In genomic region chr1:31760422-31760900, GRCh38 we compare ENCODE assay signal across 8 cellular contexts. TPM values are rescaled to one million over a fixed set of nuclear protein-coding genes. Genes with fewer than 3 reads are reported as not detected.
DNase-seq lines count a peak whose midpoint lies in the region; ATAC-seq and TF ChIP-seq lines count a peak whose summit lies in the region.

No MANE protein-coding gene starts in this region.

- peak overlapping the region; percentile 8 for H2AK5ac ChIP-seq in neuronal stem cell (ENCODE audit: low read depth, low read length)

- H4K8ac ChIP-seq in neuronal stem cell (ENCODE audit: low read depth, low read length): no peak overlapping the region

- no peak for DNase-seq in GM06990 (ENCODE audit: extremely low read depth, insufficient read length)
- peak; percentile 61 for DNase-seq in PC-3
- DNase-seq in epithelial cell of esophagus (ENCODE audit: low read depth): no peak
- DNase-seq in neuronal stem cell (ENCODE audit: low spot score): no peak
- no peak for DNase-seq in HEK293T (ENCODE audit: extremely low spot score)
- no peak for DNase-seq in activated CD4-positive, alpha-beta T cell treated with anti-CD3 and anti-CD28 coated beads, Interleukin-2, amount 50 U/mL, for 48 hours

- CTCF ChIA-PET in PC-3 (lab: Charles Lee) (interaction anchor here (0.5 to 1.9 kb wide), 5 partner anchors 29 to 284 kb away, joined by 3 to 23 read pairs (median 3); no protein-coding TSS in a partner anchor), HEK293T (lab: Yijun Ruan, JAX) (interaction anchor here (1.2 to 3.5 kb wide), 3 partner anchors 15 to 46 kb away, joined by 4 to 12 read pairs (median 5); no protein-coding TSS in a partner anchor)

- H3K4me2 ChIP-seq in PC-3 (ENCODE audit: low read length) (peak overlapping the region; percentile 100), neuronal stem cell (ENCODE audit: insufficient read depth, low read length, poor library complexity, severe bottlenecking) (peak overlapping the region; percentile 98)

- no peak overlapping the region for H4K91ac ChIP-seq in neuronal stem cell (ENCODE audit: low read depth, low read length, poor library complexity)

- H2BK12ac ChIP-seq in neuronal stem cell (ENCODE audit: low read length): peak overlapping the region; percentile 64

- peak overlapping the region; percentile 4 for H2BK15ac ChIP-seq in neuronal stem cell (ENCODE audit: low read length)

- no peaks in the 10 kb centered on the region for H4K20me1 ChIP-seq in PC-3 (ENCODE audit: low read length)

- H3F3A ChIP-seq in PC-3 (ENCODE audit: low read length, unreplicated experiment): no peaks in the 10 kb centered on the region

- H3K18ac ChIP-seq in neuronal stem cell (ENCODE audit: low read length): peak overlapping the region; percentile 98

- H3K9ac ChIP-seq in PC-3 (ENCODE audit: low read length) (peak overlapping the region; percentile 92), neuronal stem cell (ENCODE audit: low read depth, low read length, poor library complexity) (no peak overlapping the region)

- no peak overlapping the region for H3K4ac ChIP-seq in neuronal stem cell (ENCODE audit: low read length)

- no peaks in the 10 kb centered on the region for H3K9me3 ChIP-seq in PC-3 (ENCODE audit: low read length)
- H3K9me3 ChIP-seq in neuronal stem cell (replicated peaks in 1 of 2; ENCODE audit: control insufficient read depth in 2 of 2, insufficient read depth in 1 of 2, low read depth in 1 of 2, low read length in 2 of 2): no peaks in the 10 kb centered on the region

- H3K27me3 ChIP-seq in GM06990 (replicated peaks; ENCODE audit: control insufficient read depth, insufficient read depth, low read length): peaks cover 3% of the 10 kb centered on the region
- no peaks in the 10 kb centered on the region for H3K27me3 ChIP-seq in PC-3 (ENCODE audit: low read length)
- H3K27me3 ChIP-seq in neuronal stem cell (ENCODE audit: control insufficient read depth in 3 of 3, insufficient read depth in 3 of 3, low read depth in 1 of 3, low read length in 3 of 3): peaks cover 0 to 25% (median 15%) of the 10 kb centered on the region in 3 experiments

- no peaks in the 10 kb centered on the region for H3K79me1 ChIP-seq in neuronal stem cell (ENCODE audit: low read depth, low read length)

- POLR2A ChIA-PET in PC-3 (lab: Charles Lee; ENCODE audit: unreplicated experiment): interaction anchor here (0.6 to 0.9 kb wide), 4 partner anchors 15 to 1042 kb away, joined by 3 to 5 read pairs (median 4); no protein-coding TSS in a partner anchor
- POLR2A ChIA-PET in HEK293T (lab: Yijun Ruan, JAX): interaction anchor here (0.5 kb wide), 1 partner anchor 146 kb away, joined by 3 read pairs; no protein-coding TSS in a partner anchor

- H3K4me3 ChIP-seq in GM06990 (replicated peaks; ENCODE audit: low read depth, low read length) (peak overlapping the region; percentile 49), PC-3 (ENCODE audit: low read length) (peak overlapping the region; percentile 99), epithelial cell of esophagus (ENCODE audit: low read length) (peak overlapping the region; percentile 53), neuronal stem cell (ENCODE audit: low read length in 2 of 2) (peak overlapping the region; percentile 52 to 83)

- no peak overlapping the region for H2BK120ac ChIP-seq in neuronal stem cell (ENCODE audit: low read depth, low read length)

- intact Hi-C loops in PC-3 (cut with micrococcal nuclease): loop anchor here (2.0 to 5.0 kb wide), 3 partner anchors 48 to 177 kb away; partner anchors contain the start of gene PTP4A2

- H3K79me2 ChIP-seq in PC-3 (ENCODE audit: low read length): 0 out of 2 replicates have a peak, but pooled peaks cover 5% of the 10 kb centered on the region

- peak overlapping the region; percentile 89 for H3K27ac ChIP-seq in PC-3 (ENCODE audit: low read length)
- peak overlapping the region; percentile 91 for H3K27ac ChIP-seq in neuronal stem cell (replicated peaks; ENCODE audit: low read length)

- whole genome bisulfite sequencing in neuronal stem cell (ENCODE audit: extremely low coverage in 2 of 2, insufficient read length in 2 of 2, insufficient replicate concordance in 1 of 2), 2 donors: no CpG with 5 or more reads among the region's 36 CpGs

- BruUV-seq in PC-3 (replicated peaks; lab: Mats Ljungman, UMichigan): no TSS peak

- H3K4me1 ChIP-seq in PC-3 (ENCODE audit: insufficient read depth, low read length) (peaks cover 24% of the 10 kb centered on the region), neuronal stem cell (ENCODE audit: control insufficient read depth in 2 of 2, insufficient read depth in 1 of 2, low read depth in 1 of 2, low read length in 2 of 2) (peaks cover 42 to 48% of the 10 kb centered on the region in 2 donors)

- peak overlapping the region; percentile 58 for H2BK5ac ChIP-seq in neuronal stem cell (ENCODE audit: low read length)

- H3K23ac ChIP-seq in neuronal stem cell (ENCODE audit: low read depth, low read length, poor library complexity): peak overlapping the region; percentile 48

- H2AFZ ChIP-seq in PC-3 (ENCODE audit: low read length) (peak overlapping the region; percentile 99), neuronal stem cell (ENCODE audit: low read length) (peak overlapping the region; percentile 99)

- H3K36me3 ChIP-seq in GM06990 (ENCODE audit: control insufficient read depth, insufficient read depth, low read length) (no peaks in the 10 kb centered on the region), PC-3 (ENCODE audit: low read depth, low read length) (no peaks in the 10 kb centered on the region), neuronal stem cell (replicated peaks in 1 of 2; ENCODE audit: control insufficient read depth in 2 of 2, insufficient read depth in 2 of 2, low read length in 2 of 2) (peaks cover 0 to 2% of the 10 kb centered on the region in 2 donors)

- peak overlapping the region; percentile 6 for H3K14ac ChIP-seq in neuronal stem cell (ENCODE audit: low read length)

- TF ChIP-seq CTCF in GM06990 (IDR thresholded peaks at IDR 0.05; ENCODE audit: insufficient read depth, low read length, poor library complexity, severe bottlenecking) (no peak), PC-3 (conservative IDR thresholded peaks at IDR 0.05; ENCODE audit: low read depth, low read length) (no peak), epithelial cell of esophagus (IDR thresholded peaks at IDR 0.05; ENCODE audit: insufficient read depth, low read depth, low read length, missing control alignments) (no peak)

- ATAC-seq in PC-3: peak; percentile 31
- no peak for ATAC-seq in GM21528 (IDR thresholded peaks at IDR 0.05; ENCODE audit: low FRiP score, unreplicated experiment)
- ATAC-seq in GM19455 (IDR thresholded peaks at IDR 0.05; ENCODE audit: unreplicated experiment): no peak

- H3K9me2 ChIP-seq in PC-3 (replicated peaks; ENCODE audit: low read length): no peaks in the 10 kb centered on the region

TF ChIP-seq in HEK293T, 16 proteins besides CTCF, POLR2A, EP300 and RAD21:
- TF ChIP-seq FOXM1 (IDR thresholded peaks at IDR 0.05; ENCODE audit: borderline replicate concordance): no peak
- TF ChIP-seq FOXK2 (IDR thresholded peaks at IDR 0.05): no peak
- TF ChIP-seq ELF4 (IDR thresholded peaks at IDR 0.05): no peak
- TF ChIP-seq PKNOX1 (IDR thresholded peaks at IDR 0.05): no peak
- no peak for TF ChIP-seq L3MBTL2 (conservative IDR thresholded peaks at IDR 0.05)
- no peak for TF ChIP-seq NFRKB (IDR thresholded peaks at IDR 0.05)
- no peak for TF ChIP-seq ZNF384 (IDR thresholded peaks at IDR 0.05)
TF ChIP-seq in HEK293T: peak in this region for 0.

RNA-seq across cellular contexts. Expression of gene ADGRB2, which starts 3.7 kb away (rescaled TPM):
- total RNA-seq in PC-3 (2014; rRNA removed): 12.3 and 15.7 TPM in 2 replicates
- 25.2 TPM for polyA plus RNA-seq in neuronal stem cell (2013, experiment 1 of 2)
- polyA plus RNA-seq in neuronal stem cell (2013, experiment 2 of 2): 24.4 TPM

RNA-seq across cellular contexts. Expression of gene SPOCD1, which starts 55.4 kb away (rescaled TPM):
- total RNA-seq in PC-3 (2014; rRNA removed): 4.1 and 5.4 TPM in 2 replicates
- 1.1 TPM for polyA plus RNA-seq in neuronal stem cell (2013, experiment 1 of 2)
- polyA plus RNA-seq in neuronal stem cell (2013, experiment 2 of 2): 0.97 TPM

RNA-seq across cellular contexts. Expression of gene COL16A1, which starts 56.6 kb away (rescaled TPM):
- 1.7 and 5.0 TPM in 2 replicates for total RNA-seq in PC-3 (2014; rRNA removed)
- 1.2 TPM for polyA plus RNA-seq in neuronal stem cell (2013, experiment 1 of 2)
- 1.3 TPM for polyA plus RNA-seq in neuronal stem cell (2013, experiment 2 of 2)

Comparison
In these comparisons a context has a peak if more than half of its experiments do, and no peak if none do; other contexts are left out.
1. H3K4me3 ChIP-seq: peak in every context shown above with its lines; median percentile 99 in PC-3; 68 in neuronal stem cell; 53 in epithelial cell of esophagus; 49 in GM06990.